ENCODE assay signal across 9 cellular contexts in the genomic region with DNA sequence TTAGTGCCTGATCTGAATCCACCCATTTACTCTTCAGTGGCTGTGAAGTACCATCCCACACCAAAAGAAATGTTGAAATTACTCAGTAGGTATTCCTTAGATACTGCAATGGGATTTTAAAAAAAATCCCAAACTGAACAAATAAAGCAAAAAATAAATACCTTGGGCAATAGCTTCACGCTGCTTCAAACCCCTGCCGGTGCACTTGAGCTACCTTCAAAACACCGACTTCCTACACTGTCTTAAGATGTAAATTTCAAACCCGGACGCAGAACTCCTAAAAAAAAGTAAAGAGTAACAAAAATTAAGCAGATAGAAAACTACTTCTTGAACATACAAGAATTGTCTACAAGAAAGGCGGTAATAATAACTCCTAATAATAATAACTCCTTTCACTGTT. TPM values are rescaled to one million over a fixed set of nuclear protein-coding genes. Genes with fewer than 3 reads are reported as not detected.
A peak's percentile ranks its signal among the peaks of the same experiment; 100 is the strongest.
DNase-seq lines count a peak whose midpoint lies in the region; ATAC-seq, FAIRE-seq and TF ChIP-seq lines count a peak whose summit lies in the region.
"Had no signal": no experiment of that assay in that cellular context is flagged by ENCODE, and none has a peak within 500 bp of the region (broad histone marks: within the 10 kb centered on the region; RNA-seq: fewer than 3 reads in every experiment).

No MANE protein-coding gene starts in this region.

- H3K9me3 Mint-ChIP-seq in activated naive CD4-positive, alpha-beta T cell treated with anti-CD3 and anti-CD28 coated beads, Interleukin-2, amount 10 ng/mL, durations not matched to agents 7 days and 5 days, result no peaks in the 10 kb centered on the region

- no peak overlapping the region for H3K9ac ChIP-seq in mucosa of rectum (ENCODE audit: low read depth in 1 of 2, low read length in 2 of 2)

- DNase-seq in activated naive CD4-positive, alpha-beta T cell treated with anti-CD3 and anti-CD28 coated beads, Interleukin-2, amount 10 ng/mL, durations not matched to agents 7 days and 5 days, result no peak
- DNase-seq in activated naive CD4-positive, alpha-beta T cell (lab: John Stamatoyannopoulos, UW), result no peak
- DNase-seq in coronary artery (ENCODE audit: low spot score) (no peak), transverse colon (no peak), HPDE6-E6E7 (ENCODE audit: extremely low spot score) (no peak), GM12891 (ENCODE audit: insufficient read length, low spot score) (no peak)

- H3K4me1 ChIP-seq in mucosa of rectum (ENCODE audit: control insufficient read depth in 2 of 2, insufficient read depth in 2 of 2, low read length in 2 of 2) (peaks cover 0 to 8% of the 10 kb centered on the region in 2 donors), transverse colon (peaks cover 0 to 13% (median 2%) of the 10 kb centered on the region in 4 donors)

- no peak for TF ChIP-seq EP300 in transverse colon (IDR thresholded peaks at IDR 0.05; ENCODE audit: low read depth)

- no peak overlapping the region for H3K27ac Mint-ChIP-seq in activated naive CD4-positive, alpha-beta T cell treated with anti-CD3 and anti-CD28 coated beads, Interleukin-2, amount 10 ng/mL, durations not matched to agents 7 days and 5 days

- intact Hi-C loops in transverse colon (cut with DNase I; ENCODE audit: low total_unique reads), result loop anchor here (2.0 kb wide), 2 partner anchors 46 to 168 kb away; no protein-coding TSS in a partner anchor

- H3K36me3 Mint-ChIP-seq in activated naive CD4-positive, alpha-beta T cell treated with anti-CD3 and anti-CD28 coated beads, Interleukin-2, amount 10 ng/mL, durations not matched to agents 7 days and 5 days, result no peaks in the 10 kb centered on the region

- TF ChIP-seq POLR2A in transverse colon (IDR thresholded peaks at IDR 0.05), result no peak
- TF ChIP-seq POLR2A in GM12891 (IDR thresholded peaks at IDR 0.05; ENCODE audit: low read depth, low read length), result no peak

- TF ChIP-seq CTCF in coronary artery (IDR thresholded peaks at IDR 0.05) (no peak), transverse colon (IDR thresholded peaks at IDR 0.05) (no peak)

- CTCF ChIA-PET in activated naive CD4-positive, alpha-beta T cell treated with anti-CD3 and anti-CD28 coated beads, Interleukin-2, amount 10 ng/mL, durations not matched to agents 7 days and 5 days (lab: Charles Lee), result no interaction called here

- peaks cover 14% of the 10 kb centered on the region for H3K4me1 Mint-ChIP-seq in activated naive CD4-positive, alpha-beta T cell treated with anti-CD3 and anti-CD28 coated beads, Interleukin-2, amount 10 ng/mL, durations not matched to agents 7 days and 5 days

- H3K36me3 ChIP-seq in mucosa of rectum (ENCODE audit: control insufficient read depth in 2 of 2, insufficient read depth in 2 of 2, low read length in 2 of 2) (no peaks in the 10 kb centered on the region), transverse colon (no peaks in the 10 kb centered on the region)

- H3K4me3 ChIP-seq in coronary artery (peak overlapping the region; percentile 77), mucosa of rectum (ENCODE audit: low read length in 2 of 2) (peak overlapping the region; percentile 1 to 69), transverse colon (peak overlapping the region; percentile 0 to 48 (median 27))

- no peaks in the 10 kb centered on the region for H3K9me3 ChIP-seq in mucosa of rectum (ENCODE audit: control insufficient read depth in 2 of 2, low read length in 2 of 2)
- no peaks in the 10 kb centered on the region for H3K9me3 ChIP-seq in transverse colon

- in situ Hi-C loops in transverse colon (cut with MboI; ENCODE audit: low pct_ligation_motif_present in 1 of 4, low pct_unique_long_range_greater_than_20kb in 1 of 4, low sequenced_read_pairs in 3 of 4), result no loop called here

- H3K27me3 ChIP-seq in mucosa of rectum (ENCODE audit: control insufficient read depth in 2 of 2, insufficient read depth in 2 of 2, low read length in 2 of 2) (peaks cover 18 to 38% of the 10 kb centered on the region in 2 donors), transverse colon (peaks cover 48% of the 10 kb centered on the region)

- peak overlapping the region; percentile 18 for H3K4me3 Mint-ChIP-seq in activated naive CD4-positive, alpha-beta T cell treated with anti-CD3 and anti-CD28 coated beads, Interleukin-2, amount 10 ng/mL, durations not matched to agents 7 days and 5 days

- no peak for ATAC-seq in HG02981 (IDR thresholded peaks at IDR 0.05; ENCODE audit: unreplicated experiment)

- H3K27ac ChIP-seq in coronary artery, result peak overlapping the region; percentile 69 to 84
- H3K27ac ChIP-seq in mucosa of rectum (ENCODE audit: low read depth in 2 of 2, low read length in 2 of 2), result no peak overlapping the region
- peak overlapping the region; percentile 15 to 83 (median 73) for H3K27ac ChIP-seq in transverse colon

- H3K27me3 Mint-ChIP-seq in activated naive CD4-positive, alpha-beta T cell treated with anti-CD3 and anti-CD28 coated beads, Interleukin-2, amount 10 ng/mL, durations not matched to agents 7 days and 5 days, result peaks cover 34% of the 10 kb centered on the region

- no peak for FAIRE-seq in GM12891 (lab: Jason Lieb, UNC)

- 19 to 27% methylated on average over 5 to 6 of the region's 6 CpGs for WGBS in transverse colon (ENCODE audit: low coverage in 1 of 2), 2 donors

TF ChIP-seq in GM12891, 5 proteins besides CTCF, POLR2A, EP300 and RAD21:
- no peak for TF ChIP-seq POLR2AphosphoS5 (IDR thresholded peaks at IDR 0.05; ENCODE audit: low read depth, low read length)

RNA-seq across cellular contexts. Expression of a gene that starts 0.7 kb away (rescaled TPM):
- total RNA-seq in transverse colon, result 10 to 100 TPM in 1 of 4 donors, 1 to 10 TPM in 3; 5.2 to 10.2 (median 8.0) TPM
- polyA plus RNA-seq in GM12891 (2012; ENCODE audit: low read depth, missing spikeins), result 0.03 TPM
- total RNA-seq: dermis microvascular lymphatic vessel endothelial cell had no signal

Comparison
In these comparisons a context has a peak if more than half of its experiments do, and no peak if none do; other contexts are left out.
1. H3K27ac ChIP-seq: peak in coronary artery (2 of 2) and transverse colon (4 of 4); none in mucosa of rectum (0 of 2).
2. H3K4me3 ChIP-seq: peak in every context shown above with its lines; median percentile 77 in coronary artery; 35 in mucosa of rectum; 27 in transverse colon.